In the genomic region with DNA sequence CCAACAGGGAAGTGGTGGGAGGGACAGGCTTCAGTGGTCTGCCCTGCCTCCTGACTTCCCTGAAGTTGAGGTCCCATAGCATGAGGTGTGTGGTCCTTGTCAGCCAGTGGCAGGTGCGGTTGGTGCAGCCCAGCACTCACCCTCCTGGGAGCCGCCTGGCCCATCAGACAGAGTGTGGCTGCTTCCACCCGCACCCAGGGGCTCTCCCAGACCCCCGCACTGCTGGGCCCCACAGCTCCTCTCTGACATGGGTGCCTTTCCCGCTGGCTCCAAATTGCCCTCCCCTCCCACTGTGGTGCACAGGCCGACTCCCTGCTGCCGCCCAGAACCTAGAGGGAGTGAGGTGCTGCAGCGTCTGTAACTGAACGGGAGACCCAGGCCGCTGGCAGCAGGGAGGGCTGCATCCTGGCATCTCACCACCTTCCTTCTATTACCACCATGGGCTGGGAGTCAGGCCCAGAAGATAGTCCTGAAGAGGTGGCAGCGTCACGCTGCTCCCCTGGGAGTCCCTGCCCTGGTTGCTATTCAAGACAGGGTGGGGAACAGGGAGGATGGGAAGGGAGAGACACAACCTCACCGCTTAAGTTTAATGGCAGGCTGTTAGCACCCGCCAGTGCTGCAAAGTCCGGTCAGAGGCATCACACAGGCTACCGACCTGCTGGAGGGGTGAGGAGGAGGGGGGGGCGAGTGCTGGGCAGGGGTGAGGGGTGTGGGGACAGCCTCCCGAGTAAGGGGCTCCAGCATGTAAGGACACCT, we compare ENCODE assay signal across 15 cellular contexts.
"Had no signal": no experiment of that assay in that cellular context is flagged by ENCODE, and none has a peak within 500 bp of the region (broad histone marks: within the 10 kb centered on the region; RNA-seq: fewer than 3 reads in every experiment).

No MANE protein-coding gene starts in this region.

- H3K9me3 Mint-ChIP-seq: activated CD8-positive, alpha-beta T cell treated with anti-CD3 and anti-CD28 coated beads for 36 hours; activated naive CD8-positive, alpha-beta T cell treated with anti-CD3 and anti-CD28 coated beads for 36 hours; activated T-cell treated with anti-CD3 and anti-CD28 coated beads, Interleukin-2, amount 50 U/mL, for 72 hours; nephron had no signal

- H3K27ac Mint-ChIP-seq: activated CD4-positive, alpha-beta T cell treated with anti-CD3 and anti-CD28 coated beads for 36 hours; activated CD8-positive, alpha-beta T cell treated with anti-CD3 and anti-CD28 coated beads for 36 hours; activated naive CD8-positive, alpha-beta T cell treated with anti-CD3 and anti-CD28 coated beads for 36 hours; activated T-cell treated with anti-CD3 and anti-CD28 coated beads, Interleukin-2, amount 50 U/mL, for 72 hours; nephron had no signal

- H3K4me1 Mint-ChIP-seq: activated CD4-positive, alpha-beta T cell treated with anti-CD3 and anti-CD28 coated beads for 36 hours; activated naive CD8-positive, alpha-beta T cell treated with anti-CD3 and anti-CD28 coated beads for 36 hours had no signal

- ATAC-seq: activated CD4-positive, alpha-beta T cell treated with anti-CD3 and anti-CD28 coated beads for 36 hours; activated CD8-positive, alpha-beta T cell treated with anti-CD3 and anti-CD28 coated beads for 36 hours; activated T-cell treated with anti-CD3 and anti-CD28 coated beads, Interleukin-2, amount 50 U/mL, for 72 hours; stimulated activated naive CD8-positive, alpha-beta T cell treated with anti-CD3 and anti-CD28 coated beads, Interleukin-15, Interleukin-2, amounts not matched to agents 100 U/mL and 50 U/mL, for 24 hours had no signal

- DNase-seq: activated CD8-positive, alpha-beta memory T cell treated with anti-CD3 and anti-CD28 coated beads, Interleukin-2, amount 50 U/mL, for 4 hours; activated CD8-positive, alpha-beta T cell treated with anti-CD3 and anti-CD28 coated beads for 36 hours; activated gamma-delta T cell treated with Interleukin-2 at 50 U/mL for 16 hours; activated naive CD8-positive, alpha-beta T cell treated with anti-CD3 and anti-CD28 coated beads for 36 hours; activated T-cell treated with anti-CD3 and anti-CD28 coated beads, Interleukin-2, amount 50 U/mL, for 72 hours; glutamatergic neuron; ovary; stimulated activated CD4-positive, alpha-beta T cell treated with anti-CD3 and anti-CD28 coated beads, Interleukin-4, amount 100 ng/mL, for 1 hour; stimulated activated CD8-positive, alpha-beta memory T cell treated with anti-CD3 and anti-CD28 coated beads, Interleukin-4, amount 100 ng/mL, for 48 hours; stimulated activated naive CD8-positive, alpha-beta T cell treated with anti-CD3 and anti-CD28 coated beads, Interleukin-15, Interleukin-2, amounts not matched to agents 100 U/mL and 50 U/mL, for 24 hours; WERI-Rb-1 had no signal

- FAIRE-seq: endometrium had no signal

- H3K9me3 ChIP-seq: esophagus muscularis mucosa, ovary had no signal

- H3K36me3 ChIP-seq: esophagus muscularis mucosa, ovary, WERI-Rb-1 had no signal

- H3K4me3 ChIP-seq: esophagus muscularis mucosa, ovary had no signal

- H3K27me3 ChIP-seq: ovary had no signal

- H3K4me3 Mint-ChIP-seq: activated CD4-positive, alpha-beta T cell treated with anti-CD3 and anti-CD28 coated beads for 36 hours; activated CD8-positive, alpha-beta T cell treated with anti-CD3 and anti-CD28 coated beads for 36 hours; activated naive CD8-positive, alpha-beta T cell treated with anti-CD3 and anti-CD28 coated beads for 36 hours; activated T-cell treated with anti-CD3 and anti-CD28 coated beads, Interleukin-2, amount 50 U/mL, for 72 hours; nephron had no signal

- H3K36me3 Mint-ChIP-seq: activated naive CD8-positive, alpha-beta T cell treated with anti-CD3 and anti-CD28 coated beads for 36 hours had no signal

- H3K27ac ChIP-seq: esophagus muscularis mucosa, ovary, WERI-Rb-1 had no signal
